1 cellular context compared by ENCODE assay signal in genomic region chr5:119289413-119289812, GRCh38.
TF ChIP-seq lines count a peak whose summit lies in the region.

No MANE protein-coding gene starts in this region.

TF ChIP-seq in HepG2, 621 proteins besides CTCF, POLR2A, EP300 and RAD21 (continued from another document):
- no peak for TF ChIP-seq LBX2 (CRISPR knock-in tag; IDR thresholded peaks at IDR 0.05; ENCODE audit: borderline replicate concordance)
- TF ChIP-seq GATAD2A (CRISPR knock-in tag; IDR thresholded peaks at IDR 0.05) = no peak
- no peak for TF ChIP-seq ZNF792 (CRISPR knock-in tag; IDR thresholded peaks at IDR 0.05)
- TF ChIP-seq ADNP (CRISPR knock-in tag; IDR thresholded peaks at IDR 0.05) = no peak
- no peak for TF ChIP-seq ZNF44 (CRISPR knock-in tag; IDR thresholded peaks at IDR 0.05)
- no peak for TF ChIP-seq MED13 (CRISPR knock-in tag; IDR thresholded peaks at IDR 0.05)
- TF ChIP-seq SKIL (CRISPR knock-in tag; IDR thresholded peaks at IDR 0.05; ENCODE audit: borderline replicate concordance) = no peak
- TF ChIP-seq PAWR (CRISPR knock-in tag; IDR thresholded peaks at IDR 0.05; ENCODE audit: borderline replicate concordance) = no peak
- TF ChIP-seq KLF6 (CRISPR knock-in tag; IDR thresholded peaks at IDR 0.05) = no peak
- no peak for TF ChIP-seq HIVEP1 (CRISPR knock-in tag; IDR thresholded peaks at IDR 0.05)
- TF ChIP-seq ZNF749 (CRISPR knock-in tag; IDR thresholded peaks at IDR 0.05; ENCODE audit: borderline replicate concordance) = no peak
- TF ChIP-seq MAX (IDR thresholded peaks at IDR 0.05) = no peak
